In the genomic region with DNA sequence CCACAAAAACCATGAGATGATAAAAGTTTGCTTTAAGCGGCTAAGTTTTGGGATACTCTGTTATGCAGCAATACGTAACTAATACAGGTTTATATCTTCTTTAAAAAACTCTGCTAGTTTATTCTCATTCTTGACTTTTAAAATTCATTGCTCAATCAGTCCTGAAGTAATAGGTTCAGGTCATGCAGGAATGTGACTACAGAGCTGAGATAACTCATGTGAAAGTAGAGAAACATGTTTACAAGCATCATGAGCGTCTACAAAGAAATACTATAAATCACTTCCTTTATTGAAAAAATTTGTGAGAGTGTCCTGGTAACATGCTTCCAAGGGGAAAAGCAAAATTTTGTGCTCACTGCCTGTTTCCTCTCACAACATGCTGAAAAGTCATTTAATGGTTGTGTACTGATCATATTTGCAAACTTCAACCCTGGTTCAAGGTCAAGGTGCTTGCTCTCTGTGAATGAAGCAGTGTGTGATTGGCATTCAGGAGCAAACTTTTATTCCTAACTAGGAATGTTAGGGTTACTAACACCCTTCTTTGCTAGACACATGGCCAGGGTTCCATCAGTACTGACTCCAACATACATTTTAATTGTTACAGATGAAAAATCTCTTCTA, we compare ENCODE assay signal across 1 cellular context.
TF ChIP-seq lines count a peak whose summit lies in the region.

No MANE protein-coding gene starts in this region.

TF ChIP-seq in A549, 52 proteins besides CTCF, POLR2A, EP300 and RAD21:
- TF ChIP-seq PHF8 (IDR thresholded peaks at IDR 0.05; ENCODE audit: borderline replicate concordance, low read depth) = no peak
- no peak for TF ChIP-seq CHD2 (IDR thresholded peaks at IDR 0.05; ENCODE audit: low read length, partially characterized antibody)
- no peak for TF ChIP-seq EHMT2 (IDR thresholded peaks at IDR 0.05; ENCODE audit: low read depth)
- TF ChIP-seq FOXS1 (CRISPR knock-in tag; IDR thresholded peaks at IDR 0.05) = no peak
